Comparison of ENCODE assay signal across 1 cellular context in genomic region chr16:67561824-67562525, GRCh38.
TF ChIP-seq lines count a peak whose summit lies in the region.

No MANE protein-coding gene starts in this region.

TF ChIP-seq in GM12878, 131 proteins besides CTCF, POLR2A, EP300 and RAD21 (continued from another document and continues in another):
- TF ChIP-seq ZNF687 (IDR thresholded peaks at IDR 0.05), result peak; percentile 71; the same call in 1 of the 2 replicates
- TF ChIP-seq RUNX3 (IDR thresholded peaks at IDR 0.05; ENCODE audit: low read length), result no peak
- no peak for TF ChIP-seq MEF2B (IDR thresholded peaks at IDR 0.05; ENCODE audit: partially characterized antibody, poor library complexity, severe bottlenecking)
- no peak for TF ChIP-seq CEBPZ (IDR thresholded peaks at IDR 0.05; ENCODE audit: low read depth, low read length)
- no peak for TF ChIP-seq CHD1 (IDR thresholded peaks at IDR 0.05; ENCODE audit: low read depth, low read length)
- peak; percentile 46; the same call in 1 of the 2 replicates for TF ChIP-seq MAX (IDR thresholded peaks at IDR 0.05; ENCODE audit: low read depth, low read length)
- TF ChIP-seq LARP7 (IDR thresholded peaks at IDR 0.05), result no peak
- TF ChIP-seq EZH2 (IDR thresholded peaks at IDR 0.05; ENCODE audit: borderline replicate concordance, control insufficient read depth, low read depth, low read length), result no peak
- peak; percentile 74 for TF ChIP-seq SP1 (IDR thresholded peaks at IDR 0.05; ENCODE audit: low read depth, low read length)
- TF ChIP-seq ZNF274 (IDR thresholded peaks at IDR 0.05; ENCODE audit: insufficient read depth, insufficient read length), result no peak
- peak; percentile 13 to 76; a peak in 3 of 4 replicates for TF ChIP-seq SRF (IDR thresholded peaks at IDR 0.05; ENCODE audit: low read depth in 2 of 2, low read length in 2 of 2)
- TF ChIP-seq SPI1 (IDR thresholded peaks at IDR 0.05; ENCODE audit: borderline replicate concordance, insufficient read depth, low read depth, low read length), result peak; percentile 66; the same call in 1 of the 2 replicates
- TF ChIP-seq FOXM1 (IDR thresholded peaks at IDR 0.05; ENCODE audit: low read depth, low read length), result no peak
- peak; percentile 86 for TF ChIP-seq IKZF1 (conservative IDR thresholded peaks at IDR 0.05)
- TF ChIP-seq REST (IDR thresholded peaks at IDR 0.05; ENCODE audit: low read depth, low read length), result no peak
- peak; percentile 18 to 92; a peak in 1 of 3 replicates for TF ChIP-seq EGR1 (IDR thresholded peaks at IDR 0.05; ENCODE audit: borderline replicate concordance in 1 of 2, low read depth in 2 of 2, low read length in 2 of 2)
- TF ChIP-seq ASH2L (IDR thresholded peaks at IDR 0.05; ENCODE audit: borderline replicate concordance, low read depth), result no peak
- TF ChIP-seq ZNF384 (IDR thresholded peaks at IDR 0.05; ENCODE audit: borderline replicate concordance, low read depth, low read length), result no peak
- no peak for TF ChIP-seq USF1 (IDR thresholded peaks at IDR 0.05; ENCODE audit: borderline replicate concordance, extremely low read length, insufficient read depth, low read depth, low read length)
- no peak for TF ChIP-seq CHD4 (IDR thresholded peaks at IDR 0.05)
- TF ChIP-seq NR2F1 (conservative IDR thresholded peaks at IDR 0.05), result peak; percentile 82
- TF ChIP-seq JUND (IDR thresholded peaks at IDR 0.05; ENCODE audit: low read depth, low read length), result no peak
- no peak for TF ChIP-seq RBBP5 (conservative IDR thresholded peaks at IDR 0.05)
- no peak for TF ChIP-seq BMI1 (IDR thresholded peaks at IDR 0.05; ENCODE audit: borderline replicate concordance)
- no peak for TF ChIP-seq IRF4 (IDR thresholded peaks at IDR 0.05; ENCODE audit: low read depth, low read length)
- no peak for TF ChIP-seq NRF1 (conservative IDR thresholded peaks at IDR 0.05; ENCODE audit: low read depth, low read length)
- peak; percentile 91 for TF ChIP-seq MXI1 (IDR thresholded peaks at IDR 0.05; ENCODE audit: low read depth, low read length)
- peak; percentile 10 for TF ChIP-seq MYC (IDR thresholded peaks at IDR 0.05; ENCODE audit: insufficient read depth, insufficient read length, insufficient replicate concordance, low read length, severe bottlenecking)
- TF ChIP-seq STAT3 (IDR thresholded peaks at IDR 0.05; ENCODE audit: low read depth, low read length), result no peak
- TF ChIP-seq YBX1 (IDR thresholded peaks at IDR 0.05), result no peak
- TF ChIP-seq ZNF622 (IDR thresholded peaks at IDR 0.05), result no peak
- peak; percentile 43; the same call in 1 of the 2 replicates for TF ChIP-seq RFX5 (IDR thresholded peaks at IDR 0.05; ENCODE audit: low read depth, low read length)
- no peak for TF ChIP-seq E4F1 (IDR thresholded peaks at IDR 0.05; ENCODE audit: borderline replicate concordance, partially characterized antibody)
- no peak for TF ChIP-seq STAT1 (conservative IDR thresholded peaks at IDR 0.05)
- TF ChIP-seq PBX3 (IDR thresholded peaks at IDR 0.05; ENCODE audit: insufficient replicate concordance, low read depth, low read length), result peak; percentile 8
- no peak for TF ChIP-seq NKRF (conservative IDR thresholded peaks at IDR 0.05)
- TF ChIP-seq E2F8 (IDR thresholded peaks at IDR 0.05; ENCODE audit: low read depth, partially characterized antibody), result peak; percentile 34
